17 cellular contexts compared by ENCODE assay signal in the genomic region with DNA sequence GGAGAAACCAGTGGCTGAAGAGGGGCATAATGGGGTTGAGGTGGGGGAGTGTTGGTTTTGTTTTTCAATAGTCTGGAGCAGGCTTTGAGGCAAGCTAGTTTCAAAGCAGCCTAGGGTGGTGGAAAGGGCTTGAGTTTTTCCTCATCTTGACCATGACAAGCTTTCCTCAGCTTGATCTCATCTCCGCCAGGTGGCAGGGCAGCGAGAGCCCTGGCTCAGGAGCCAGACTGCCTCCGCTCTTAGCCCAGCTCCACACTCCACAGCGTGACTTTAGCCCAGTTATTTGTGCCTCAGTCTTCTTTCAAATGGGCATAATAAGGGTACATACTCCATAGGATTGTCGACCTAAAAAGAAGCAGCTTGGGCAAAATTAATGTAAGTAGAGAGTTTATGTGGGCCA. TPM values are rescaled to one million over a fixed set of nuclear protein-coding genes. Genes with fewer than 3 reads are reported as not detected.
DNase-seq lines count a peak whose midpoint lies in the region; ATAC-seq, FAIRE-seq and TF ChIP-seq lines count a peak whose summit lies in the region.
"Had no signal": no experiment of that assay in that cellular context is flagged by ENCODE, and none has a peak within 500 bp of the region (broad histone marks: within the 10 kb centered on the region; RNA-seq: fewer than 3 reads in every experiment).

No MANE protein-coding gene starts in this region.

- no peak overlapping the region for H3K23ac ChIP-seq in mesendoderm (ENCODE audit: low read length)

- H3K4me3 ChIP-seq in mesendoderm (ENCODE audit: low read length), result no peak overlapping the region
- H3K4me3 ChIP-seq: pancreas, smooth muscle cell had no signal

- intact Hi-C loops in left ventricle myocardium superior (cut with micrococcal nuclease), result no loop called here

- H2BK5ac ChIP-seq in mesendoderm (ENCODE audit: low read length), result no peak overlapping the region

- no CpG with 5 or more reads among the region's 5 CpGs for WGBS in mesendoderm (ENCODE audit: extremely low coverage, insufficient coverage, low lambda C conversion rate)

- H3K27ac ChIP-seq in VCaP (no peak overlapping the region), mesendoderm (ENCODE audit: low read depth, low read length) (no peak overlapping the region)
- H3K27ac ChIP-seq: pancreas had no signal

- H3K4ac ChIP-seq in mesendoderm (ENCODE audit: low read depth, low read length), result no peak overlapping the region

- ATAC-seq in left ventricle myocardium superior, result no peak
- ATAC-seq: activated CD8-positive, alpha-beta T cell treated with anti-CD3 and anti-CD28 coated beads, Interleukin-2, amount 10 ng/mL, durations not matched to agents 7 days and 5 days; pancreas had no signal

- peak; percentile 89 for FAIRE-seq in HTR-8/SVneo (lab: Jason Lieb, UNC)
- FAIRE-seq: A204.1, pancreas had no signal

- no peaks in the 10 kb centered on the region for H3K79me1 ChIP-seq in mesendoderm (ENCODE audit: low read length)

- H3K9ac ChIP-seq in mesendoderm (ENCODE audit: low read length), result no peak overlapping the region

- H4K8ac ChIP-seq in mesendoderm (ENCODE audit: low read depth, low read length), result no peak overlapping the region

- TF ChIP-seq CTCF in VCaP (conservative IDR thresholded peaks at IDR 0.05), result peak; percentile 65

- no peak overlapping the region for H3K4me2 ChIP-seq in mesendoderm (ENCODE audit: low read length)
- H3K4me2 ChIP-seq: smooth muscle cell had no signal

- no peak overlapping the region for H3K18ac ChIP-seq in mesendoderm (ENCODE audit: low read length)

- H3K4me1 ChIP-seq in mesendoderm (ENCODE audit: control insufficient read depth, low read depth, low read length), result no peaks in the 10 kb centered on the region
- H3K4me1 ChIP-seq: pancreas had no signal

- H3K27me3 ChIP-seq in mesendoderm (ENCODE audit: insufficient read depth, low read length, poor library complexity), result no peaks in the 10 kb centered on the region

- no peak overlapping the region for H2BK15ac ChIP-seq in mesendoderm (replicated peaks; ENCODE audit: low read depth)

- H2AK5ac ChIP-seq in mesendoderm (ENCODE audit: low read length), result no peak overlapping the region

- no peak overlapping the region for H2BK120ac ChIP-seq in mesendoderm (ENCODE audit: low read depth, low read length)

- H3K79me2 ChIP-seq in mesendoderm (ENCODE audit: control insufficient read depth, insufficient read depth, low read length), result no peaks in the 10 kb centered on the region

- no peak overlapping the region for H4K5ac ChIP-seq in mesendoderm (ENCODE audit: low read length)

- peak; percentile 23 for DNase-seq in NCI-H1092 treated with DMSO at 0.1 percent for 48 hours (lab: John Stamatoyannopoulos, UW)
- no peak for DNase-seq in NCI-H1092 (lab: John Stamatoyannopoulos, UW)
- peak; percentile 36 for DNase-seq in HTR-8/SVneo (ENCODE audit: insufficient read length, low spot score)
- peak; percentile 38 for DNase-seq in mesendoderm
- DNase-seq in left ventricle myocardium superior, result no peak
- DNase-seq in superior temporal gyrus (ENCODE audit: extremely low spot score), result no peak
- no peak for DNase-seq in GM19240 (ENCODE audit: insufficient read length, low spot score)
- DNase-seq: activated CD8-positive, alpha-beta T cell treated with anti-CD3 and anti-CD28 coated beads, Interleukin-2, amount 10 ng/mL, durations not matched to agents 7 days and 5 days; activated gamma-delta T cell; aorta; NCI-H345; pancreas had no signal

- H3K36me3 ChIP-seq in mesendoderm (ENCODE audit: control insufficient read depth, insufficient read depth, low read length), result no peaks in the 10 kb centered on the region
- H3K36me3 ChIP-seq: pancreas had no signal

- H3K56ac ChIP-seq in mesendoderm (ENCODE audit: low read length), result no peak overlapping the region

RNA-seq across cellular contexts. Expression of gene SOWAHD, which starts 29.9 kb away (rescaled TPM):
- 0.28 TPM for polyA plus RNA-seq in mesendoderm (2013, experiment 1 of 2)
- 0.20 TPM for polyA plus RNA-seq in mesendoderm (2013, experiment 2 of 2)
- 0.32 TPM for total RNA-seq in left ventricle myocardium superior
- total RNA-seq: dermis microvascular lymphatic vessel endothelial cell, mesothelial cell of epicardium, smooth muscle cell had no signal
- polyA plus RNA-seq: smooth muscle cell had no signal

RNA-seq across cellular contexts. Expression of gene SEPTIN6, which starts 35.5 kb away (rescaled TPM):
- polyA plus RNA-seq in mesendoderm (2013, experiment 1 of 2), result 19.8 TPM
- polyA plus RNA-seq in mesendoderm (2013, experiment 2 of 2), result 20.8 TPM
- total RNA-seq in left ventricle myocardium superior, result 7.6 TPM

Comparison
In these comparisons a context has a peak if more than half of its experiments do, and no peak if none do; other contexts are left out.
1. DNase-seq: peak in NCI-H1092 treated with DMSO at 0.1 percent for 48 hours (single experiment), HTR-8/SVneo (single experiment) and mesendoderm (single experiment); none in NCI-H1092 (single experiment), left ventricle myocardium superior (single experiment), superior temporal gyrus (single experiment) and GM19240 (single experiment).